31 cellular contexts compared by ENCODE assay signal in the genomic region with DNA sequence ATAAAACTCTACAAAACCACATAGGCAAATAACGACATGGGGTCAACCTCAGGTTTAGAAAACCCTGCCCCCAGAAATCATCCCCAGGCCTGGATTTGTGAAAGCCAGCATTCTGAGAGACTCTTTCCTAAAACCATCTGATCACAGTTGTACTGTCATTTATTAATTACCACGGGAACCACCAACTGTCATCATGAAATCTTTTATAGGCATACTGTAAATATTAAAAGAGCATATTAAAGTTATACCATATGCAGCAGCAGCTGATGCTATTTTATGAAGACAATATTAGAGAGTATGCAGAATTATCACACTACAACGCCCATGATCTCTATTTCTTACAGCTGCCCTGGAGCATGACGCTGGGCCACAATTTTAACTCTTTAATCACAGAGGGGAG. TPM values are rescaled to one million over a fixed set of nuclear protein-coding genes. Genes with fewer than 3 reads are reported as not detected.
"Had no signal": no experiment of that assay in that cellular context is flagged by ENCODE, and none has a peak within 500 bp of the region (broad histone marks: within the 10 kb centered on the region; RNA-seq: fewer than 3 reads in every experiment).

No MANE protein-coding gene starts in this region.

- DNase-seq: dermis blood vessel endothelial cell; dorsolateral prefrontal cortex; effector CD4-positive, alpha-beta T cell; effector memory CD4-positive, alpha-beta T cell; erythroblast; esophagus squamous epithelium; foreskin fibroblast; foreskin melanocyte; gastrocnemius medialis; glutamatergic neuron; head of caudate nucleus; heart right ventricle; hippocampal formation; left cardiac atrium; left lung; left ventricle myocardium superior; lower lobe of right lung; mesenchymal stem cell; mucosa of descending colon; naive B cell had no signal

- H3K36me3 ChIP-seq: esophagus squamous epithelium, gastrocnemius medialis, heart right ventricle, left lung, lower lobe of right lung had no signal

- H3K4me3 Mint-ChIP-seq: mesothelial cell of epicardium, naive B cell had no signal

- H3K4me1 Mint-ChIP-seq: mesothelial cell of epicardium had no signal

- ATAC-seq: esophagus mucosa, gastrocnemius medialis, heart right ventricle, left cardiac atrium, left lung, left ventricle myocardium superior, lower lobe of right lung, mucosa of descending colon had no signal

- H3K9me3 ChIP-seq: gastrocnemius medialis had no signal

- H3K27ac ChIP-seq: coronary artery, dorsolateral prefrontal cortex, epithelial cell of prostate, esophagus squamous epithelium, gastrocnemius medialis, heart right ventricle, left lung, lower lobe of right lung had no signal

- H3K4me3 ChIP-seq: coronary artery, dorsolateral prefrontal cortex, esophagus squamous epithelium, gastrocnemius medialis, heart right ventricle, left lung, lower lobe of right lung, mucosa of descending colon had no signal

- H3K27me3 ChIP-seq: gastrocnemius medialis had no signal

- H3K4me1 ChIP-seq: esophagus squamous epithelium, gastrocnemius medialis, heart right ventricle, left lung, lower lobe of right lung had no signal

- H3K27ac Mint-ChIP-seq: mesothelial cell of epicardium, naive B cell had no signal

RNA-seq across cellular contexts. Expression of a gene that starts 20.3 kb away (rescaled TPM):
- total RNA-seq: dermis blood vessel endothelial cell, esophagus mucosa, esophagus squamous epithelium, gastrocnemius medialis, glomerular endothelial cell, kidney epithelial cell, left cardiac atrium, left lung, left ventricle myocardium superior, lower leg skin, lower lobe of right lung, lung microvascular endothelial cell, mesenteric fat pad, myocyte had no signal
- polyA plus RNA-seq: heart right ventricle, keratinocyte had no signal
